Comparison of ENCODE assay signal across 1 cellular context in the genomic region with DNA sequence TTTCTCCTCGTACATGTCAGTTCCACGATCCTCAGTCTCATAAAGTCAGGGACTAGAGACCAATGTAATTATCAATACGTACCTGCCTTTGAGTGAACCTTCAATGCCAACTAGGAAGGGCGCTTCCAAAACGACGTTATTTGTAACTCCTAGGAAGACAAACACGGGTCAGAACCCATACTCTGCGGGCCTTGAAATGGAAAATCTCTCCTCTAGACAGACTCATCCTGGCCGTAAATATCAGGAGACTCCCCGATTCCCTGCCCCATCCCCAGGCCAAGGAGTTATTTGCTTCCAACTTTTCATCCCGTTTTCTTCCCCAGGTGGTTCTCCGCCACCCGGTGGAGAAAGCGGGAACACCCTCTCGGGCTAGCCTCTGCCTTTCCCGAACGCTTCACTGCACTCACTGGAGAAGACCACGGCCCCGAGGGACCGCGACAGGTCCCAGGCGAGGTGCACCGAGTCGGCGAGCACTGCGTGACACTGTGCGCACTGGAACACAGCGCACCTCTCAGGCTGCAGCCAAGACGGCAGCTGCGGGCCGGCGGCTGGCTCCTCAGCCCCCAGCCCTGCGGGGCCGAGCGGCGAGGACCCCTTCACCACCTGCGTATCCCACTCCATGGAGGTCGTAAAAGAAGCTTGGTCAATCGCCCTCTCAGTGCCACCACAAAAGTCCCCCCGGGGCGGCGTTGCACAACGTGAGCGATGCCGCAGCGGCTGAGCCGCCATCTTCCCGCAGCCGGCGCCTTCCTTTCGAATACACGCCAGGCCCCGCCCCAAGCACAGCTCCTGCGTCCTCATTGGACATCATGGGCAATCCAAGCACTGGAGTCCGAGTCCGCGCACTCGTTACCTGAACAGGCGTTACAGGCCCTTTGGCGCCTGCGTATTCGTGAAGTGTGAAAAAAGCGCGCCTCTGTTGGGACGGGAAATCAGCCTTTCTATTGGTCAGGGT.
TF ChIP-seq lines count a peak whose summit lies in the region.

A gene (minus strand): TSS at position 759 of the 955 bp plus-strand sequence. CDS start 30 bp downstream, at position 729.

TF ChIP-seq in K562, 482 proteins besides CTCF, POLR2A, EP300 and RAD21 (continued from another document):
- TF ChIP-seq, protein P1, sequence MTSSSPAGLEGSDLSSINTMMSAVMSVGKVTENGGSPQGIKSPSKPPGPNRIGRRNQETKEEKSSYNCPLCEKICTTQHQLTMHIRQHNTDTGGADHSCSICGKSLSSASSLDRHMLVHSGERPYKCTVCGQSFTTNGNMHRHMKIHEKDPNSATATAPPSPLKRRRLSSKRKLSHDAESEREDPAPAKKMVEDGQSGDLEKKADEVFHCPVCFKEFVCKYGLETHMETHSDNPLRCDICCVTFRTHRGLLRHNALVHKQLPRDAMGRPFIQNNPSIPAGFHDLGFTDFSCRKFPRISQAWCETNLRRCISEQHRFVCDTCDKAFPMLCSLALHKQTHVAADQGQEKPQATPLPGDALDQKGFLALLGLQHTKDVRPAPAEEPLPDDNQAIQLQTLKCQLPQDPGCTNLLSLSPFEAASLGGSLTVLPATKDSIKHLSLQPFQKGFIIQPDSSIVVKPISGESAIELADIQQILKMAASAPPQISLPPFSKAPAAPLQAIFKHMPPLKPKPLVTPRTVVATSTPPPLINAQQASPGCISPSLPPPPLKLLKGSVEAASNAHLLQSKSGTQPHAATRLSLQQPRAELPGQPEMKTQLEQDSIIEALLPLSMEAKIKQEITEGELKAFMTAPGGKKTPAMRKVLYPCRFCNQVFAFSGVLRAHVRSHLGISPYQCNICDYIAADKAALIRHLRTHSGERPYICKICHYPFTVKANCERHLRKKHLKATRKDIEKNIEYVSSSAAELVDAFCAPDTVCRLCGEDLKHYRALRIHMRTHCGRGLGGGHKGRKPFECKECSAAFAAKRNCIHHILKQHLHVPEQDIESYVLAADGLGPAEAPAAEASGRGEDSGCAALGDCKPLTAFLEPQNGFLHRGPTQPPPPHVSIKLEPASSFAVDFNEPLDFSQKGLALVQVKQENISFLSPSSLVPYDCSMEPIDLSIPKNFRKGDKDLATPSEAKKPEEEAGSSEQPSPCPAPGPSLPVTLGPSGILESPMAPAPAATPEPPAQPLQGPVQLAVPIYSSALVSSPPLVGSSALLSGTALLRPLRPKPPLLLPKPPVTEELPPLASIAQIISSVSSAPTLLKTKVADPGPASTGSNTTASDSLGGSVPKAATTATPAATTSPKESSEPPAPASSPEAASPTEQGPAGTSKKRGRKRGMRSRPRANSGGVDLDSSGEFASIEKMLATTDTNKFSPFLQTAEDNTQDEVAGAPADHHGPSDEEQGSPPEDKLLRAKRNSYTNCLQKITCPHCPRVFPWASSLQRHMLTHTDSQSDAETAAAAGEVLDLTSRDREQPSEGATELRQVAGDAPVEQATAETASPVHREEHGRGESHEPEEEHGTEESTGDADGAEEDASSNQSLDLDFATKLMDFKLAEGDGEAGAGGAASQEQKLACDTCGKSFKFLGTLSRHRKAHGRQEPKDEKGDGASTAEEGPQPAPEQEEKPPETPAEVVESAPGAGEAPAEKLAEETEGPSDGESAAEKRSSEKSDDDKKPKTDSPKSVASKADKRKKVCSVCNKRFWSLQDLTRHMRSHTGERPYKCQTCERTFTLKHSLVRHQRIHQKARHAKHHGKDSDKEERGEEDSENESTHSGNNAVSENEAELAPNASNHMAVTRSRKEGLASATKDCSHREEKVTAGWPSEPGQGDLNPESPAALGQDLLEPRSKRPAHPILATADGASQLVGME (CRISPR knock-in tag; IDR thresholded peaks at IDR 0.05): no peak
- TF ChIP-seq MED1 (CRISPR knock-in tag; IDR thresholded peaks at IDR 0.05; ENCODE audit: borderline replicate concordance): no peak
- TF ChIP-seq CBX3 (IDR thresholded peaks at IDR 0.05; ENCODE audit: borderline replicate concordance in 1 of 2, low read length in 2 of 2): 0 out of 3 replicates have a peak, but pooled peaks of 1 of the 2 experiments have one; percentile 6
- TF ChIP-seq, protein P2, sequence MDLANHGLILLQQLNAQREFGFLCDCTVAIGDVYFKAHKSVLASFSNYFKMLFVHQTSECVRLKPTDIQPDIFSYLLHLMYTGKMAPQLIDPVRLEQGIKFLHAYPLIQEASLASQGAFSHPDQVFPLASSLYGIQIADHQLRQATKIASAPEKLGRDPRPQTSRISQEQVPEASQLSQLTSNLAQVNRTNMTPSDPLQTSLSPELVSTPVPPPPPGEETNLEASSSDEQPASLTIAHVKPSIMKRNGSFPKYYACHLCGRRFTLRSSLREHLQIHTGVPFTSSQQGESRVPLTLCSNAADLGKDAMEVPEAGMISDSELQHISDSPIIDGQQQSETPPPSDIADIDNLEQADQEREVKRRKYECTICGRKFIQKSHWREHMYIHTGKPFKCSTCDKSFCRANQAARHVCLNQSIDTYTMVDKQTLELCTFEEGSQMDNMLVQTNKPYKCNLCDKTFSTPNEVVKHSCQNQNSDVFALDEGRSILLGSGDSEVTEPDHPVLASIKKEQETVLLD (IDR thresholded peaks at IDR 0.05): peak; percentile 81
- no peak; the same call in 1 of the 2 replicates for TF ChIP-seq ILF3 (IDR thresholded peaks at IDR 0.05; ENCODE audit: borderline replicate concordance)
- TF ChIP-seq LCOR (CRISPR knock-in tag; IDR thresholded peaks at IDR 0.05): peak; percentile 74; the same call in 1 of the 2 replicates
